Comparison of ENCODE assay signal across 11 cellular contexts in the genomic region with DNA sequence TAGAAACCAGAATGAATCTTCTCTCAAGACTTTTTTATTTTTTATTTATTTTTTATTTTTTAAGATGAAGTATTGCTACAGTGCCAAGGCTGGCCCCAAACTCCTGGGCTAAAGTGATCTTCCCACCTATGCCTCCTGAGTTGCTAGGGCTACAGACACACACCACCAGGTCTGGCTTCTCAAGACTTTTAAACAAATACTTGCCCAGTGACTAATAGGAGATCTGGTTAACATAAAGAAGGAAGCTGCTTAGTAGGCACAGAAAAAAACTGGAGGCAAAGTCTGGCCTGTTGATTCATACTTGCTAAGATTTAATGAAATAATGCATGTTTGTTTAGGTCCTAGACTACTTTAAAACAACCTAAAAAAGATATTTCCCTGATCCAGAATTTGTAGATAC. TPM values are rescaled to one million over a fixed set of nuclear protein-coding genes. Genes with fewer than 3 reads are reported as not detected.
A peak's percentile ranks its signal among the peaks of the same experiment; 100 is the strongest.
DNase-seq lines count a peak whose midpoint lies in the region; ATAC-seq, FAIRE-seq and TF ChIP-seq lines count a peak whose summit lies in the region.
"Had no signal": no experiment of that assay in that cellular context is flagged by ENCODE, and none has a peak within 500 bp of the region (broad histone marks: within the 10 kb centered on the region; RNA-seq: fewer than 3 reads in every experiment).

No MANE protein-coding gene starts in this region.

- no peak for TF ChIP-seq POLR2A in esophagus muscularis mucosa (IDR thresholded peaks at IDR 0.05; ENCODE audit: low read depth)

- H3K4me3 ChIP-seq in OCI-LY7 (ENCODE audit: low read depth, low read length, poor library complexity, severe bottlenecking) (no peak overlapping the region), esophagus muscularis mucosa (no peak overlapping the region), retinal pigment epithelial cell (ENCODE audit: low read length) (no peak overlapping the region)

- no peak for ATAC-seq in GM21528 (IDR thresholded peaks at IDR 0.05; ENCODE audit: low FRiP score, unreplicated experiment)

- TF ChIP-seq EP300 in esophagus muscularis mucosa (IDR thresholded peaks at IDR 0.05): no peak

- H4K20me1 ChIP-seq in OCI-LY7 (ENCODE audit: insufficient read depth, low read length): no peaks in the 10 kb centered on the region

- peaks cover 30% of the 10 kb centered on the region for H3K4me1 ChIP-seq in OCI-LY7 (ENCODE audit: insufficient read depth, low read length, poor library complexity, severe bottlenecking)
- peaks cover 6 to 34% (median 27%) of the 10 kb centered on the region in 4 donors for H3K4me1 ChIP-seq in esophagus muscularis mucosa
- H3K4me1 ChIP-seq: parathyroid adenoma had no signal

- FAIRE-seq in GM19239 (lab: Jason Lieb, UNC): no peak

- peak overlapping the region; percentile 27; the same call in 1 of the 2 replicates for H2AFZ ChIP-seq in OCI-LY7 (ENCODE audit: low read length)
- H2AFZ ChIP-seq: parathyroid adenoma had no signal

- CTCF ChIA-PET in OCI-LY7 (lab: Charles Lee; ENCODE audit: unreplicated experiment): no interaction called here

- TF ChIP-seq CTCF in OCI-LY7 (conservative IDR thresholded peaks at IDR 0.05; ENCODE audit: low read length): no peak
- no peak for TF ChIP-seq CTCF in esophagus muscularis mucosa (IDR thresholded peaks at IDR 0.05)
- TF ChIP-seq CTCF in retinal pigment epithelial cell (conservative IDR thresholded peaks at IDR 0.05; ENCODE audit: low read depth, low read length): no peak

- H3K27ac ChIP-seq in OCI-LY7 (ENCODE audit: low read depth, low read length, poor library complexity, severe bottlenecking): peak overlapping the region; percentile 23
- peak overlapping the region; percentile 36 to 59 (median 44) for H3K27ac ChIP-seq in esophagus muscularis mucosa (replicated peaks in 1 of 4)
- H3K27ac ChIP-seq in substantia nigra (ENCODE audit: low read depth, low read length, poor library complexity, severe bottlenecking): no peak overlapping the region
- H3K27ac ChIP-seq: parathyroid adenoma had no signal

- intact Hi-C loops in OCI-LY7 (cut with micrococcal nuclease; ENCODE audit: unreplicated experiment) (loop anchor here (2.0 to 5.0 kb wide), 2 partner anchors 20 to 131 kb away; no protein-coding TSS in a partner anchor), esophagus muscularis mucosa (cut with DNase I) (no loop called here)

- no peaks in the 10 kb centered on the region for H3K79me2 ChIP-seq in OCI-LY7 (ENCODE audit: insufficient read depth, low read depth, low read length)
- H3K79me2 ChIP-seq: parathyroid adenoma had no signal

- H3K4me2 ChIP-seq in OCI-LY7 (ENCODE audit: low read length): peak overlapping the region; percentile 5; the same call in 1 of the 2 replicates

- H3K9me3 ChIP-seq in OCI-LY7 (ENCODE audit: low read length) (no peaks in the 10 kb centered on the region), esophagus muscularis mucosa (no peaks in the 10 kb centered on the region)

- DNase-seq in GM04504 (ENCODE audit: low read depth) (peak; percentile 42), OCI-LY7 (ENCODE audit: low spot score) (peak; percentile 11), esophagus muscularis mucosa (ENCODE audit: extremely low spot score) (no peak), retinal pigment epithelial cell (ENCODE audit: low read depth) (peak; percentile 72), substantia nigra (lab: John Stamatoyannopoulos, UW) (no peak), NCI-H2081 treated with DMSO at 0.1 percent for 48 hours (lab: John Stamatoyannopoulos, UW) (no peak), GM19239 (ENCODE audit: insufficient read length, low spot score) (no peak)
- DNase-seq: activated naive CD4-positive, alpha-beta T cell; head of caudate nucleus had no signal

- POLR2A ChIA-PET in OCI-LY7 (lab: Charles Lee): interaction anchor here (0.9 to 1.0 kb wide), 2 partner anchors 29 to 250 kb away, joined by 3 to 6 read pairs; no protein-coding TSS in a partner anchor

- BruUV-seq in OCI-LY7 (replicated peaks; lab: Mats Ljungman, UMichigan): no TSS peak

- no peaks in the 10 kb centered on the region for H3K9me2 ChIP-seq in OCI-LY7 (ENCODE audit: insufficient read depth, low read length)

- H3K36me3 ChIP-seq in OCI-LY7 (ENCODE audit: insufficient read depth, low read length): peaks cover 12% of the 10 kb centered on the region
- H3K36me3 ChIP-seq in esophagus muscularis mucosa: peaks cover 0 to 14% (median 6%) of the 10 kb centered on the region in 4 donors

- H3K27me3 ChIP-seq in esophagus muscularis mucosa: no peaks in the 10 kb centered on the region

RNA-seq across cellular contexts. Expression of a gene that starts 43.8 kb away (rescaled TPM):
- 16.4 and 20.1 TPM in 2 replicates for total RNA-seq in OCI-LY7 (2014; rRNA removed; shearing (Covaris generic))
- total RNA-seq in OCI-LY7 (2022) (27.7 and 30.3 TPM in 2 replicates), esophagus muscularis mucosa (10 to 100 TPM; 10.0 to 12.3 (median 11.0) TPM)

Comparison
In these comparisons a context has a peak if more than half of its experiments do, and no peak if none do; other contexts are left out.
1. DNase-seq: peak in GM04504 (single experiment), OCI-LY7 (single experiment) and retinal pigment epithelial cell (single experiment); none in esophagus muscularis mucosa (single experiment), substantia nigra (0 of 49), NCI-H2081 treated with DMSO at 0.1 percent for 48 hours (single experiment) and GM19239 (single experiment).